In genomic region chr4:8821151-8821950, GRCh38 we compare ENCODE assay signal across 2 cellular contexts.
TF ChIP-seq lines count a peak whose summit lies in the region.

No MANE protein-coding gene starts in this region.

TF ChIP-seq in HepG2, 621 proteins besides CTCF, POLR2A, EP300 and RAD21:
- TF ChIP-seq ZNF484 (CRISPR knock-in tag; IDR thresholded peaks at IDR 0.05; ENCODE audit: borderline replicate concordance, low read depth) (no peak), ZNF318 (CRISPR knock-in tag; IDR thresholded peaks at IDR 0.05) (no peak), ZNF792 (CRISPR knock-in tag; IDR thresholded peaks at IDR 0.05) (no peak), BATF2 (CRISPR knock-in tag; IDR thresholded peaks at IDR 0.05) (no peak), BRF2 (CRISPR knock-in tag; IDR thresholded peaks at IDR 0.05) (no peak), ZBTB37 (CRISPR knock-in tag; IDR thresholded peaks at IDR 0.05) (no peak)
- TF ChIP-seq, protein P1, sequence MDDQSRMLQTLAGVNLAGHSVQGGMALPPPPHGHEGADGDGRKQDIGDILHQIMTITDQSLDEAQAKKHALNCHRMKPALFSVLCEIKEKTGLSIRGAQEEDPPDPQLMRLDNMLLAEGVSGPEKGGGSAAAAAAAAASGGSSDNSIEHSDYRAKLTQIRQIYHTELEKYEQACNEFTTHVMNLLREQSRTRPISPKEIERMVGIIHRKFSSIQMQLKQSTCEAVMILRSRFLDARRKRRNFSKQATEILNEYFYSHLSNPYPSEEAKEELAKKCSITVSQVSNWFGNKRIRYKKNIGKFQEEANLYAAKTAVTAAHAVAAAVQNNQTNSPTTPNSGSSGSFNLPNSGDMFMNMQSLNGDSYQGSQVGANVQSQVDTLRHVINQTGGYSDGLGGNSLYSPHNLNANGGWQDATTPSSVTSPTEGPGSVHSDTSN (CRISPR knock-in tag; IDR thresholded peaks at IDR 0.05; ENCODE audit: borderline replicate concordance) = no peak

TF ChIP-seq in H1, 55 proteins besides CTCF, POLR2A, EP300 and RAD21:
- TF ChIP-seq KDM5A (IDR thresholded peaks at IDR 0.05; ENCODE audit: low read length) = no peak
- TF ChIP-seq CHD7 (IDR thresholded peaks at IDR 0.05; ENCODE audit: insufficient replicate concordance, low read length) = no peak
- TF ChIP-seq GTF2F1 (IDR thresholded peaks at IDR 0.05; ENCODE audit: borderline replicate concordance, low read depth, low read length) = no peak
- TF ChIP-seq EGR1 (IDR thresholded peaks at IDR 0.05; ENCODE audit: borderline replicate concordance, low read depth, low read length) = no peak
- TF ChIP-seq, protein P2, sequence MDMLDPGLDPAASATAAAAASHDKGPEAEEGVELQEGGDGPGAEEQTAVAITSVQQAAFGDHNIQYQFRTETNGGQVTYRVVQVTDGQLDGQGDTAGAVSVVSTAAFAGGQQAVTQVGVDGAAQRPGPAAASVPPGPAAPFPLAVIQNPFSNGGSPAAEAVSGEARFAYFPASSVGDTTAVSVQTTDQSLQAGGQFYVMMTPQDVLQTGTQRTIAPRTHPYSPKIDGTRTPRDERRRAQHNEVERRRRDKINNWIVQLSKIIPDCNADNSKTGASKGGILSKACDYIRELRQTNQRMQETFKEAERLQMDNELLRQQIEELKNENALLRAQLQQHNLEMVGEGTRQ (IDR thresholded peaks at IDR 0.05; ENCODE audit: low read length) = no peak
- TF ChIP-seq GABPA (IDR thresholded peaks at IDR 0.05; ENCODE audit: borderline replicate concordance, insufficient read depth, low read length) = no peak
- no peak for TF ChIP-seq ATF2 (IDR thresholded peaks at IDR 0.05; ENCODE audit: low read length)
- no peak for TF ChIP-seq RXRA (IDR thresholded peaks at IDR 0.05; ENCODE audit: insufficient read depth, low read depth, low read length)
- no peak for TF ChIP-seq SP2 (IDR thresholded peaks at IDR 0.05; ENCODE audit: low read length)
- no peak for TF ChIP-seq SAP30 (IDR thresholded peaks at IDR 0.05; ENCODE audit: insufficient read depth, insufficient replicate concordance, low read length)
- TF ChIP-seq POU5F1 (IDR thresholded peaks at IDR 0.05; ENCODE audit: low read depth, low read length) = no peak
- TF ChIP-seq BCL11A (IDR thresholded peaks at IDR 0.05; ENCODE audit: low read depth in 2 of 2, low read length in 2 of 2) = no peak
- TF ChIP-seq SP1 (IDR thresholded peaks at IDR 0.05; ENCODE audit: low read depth, low read length) = no peak
- TF ChIP-seq RNF2 (IDR thresholded peaks at IDR 0.05; ENCODE audit: borderline replicate concordance, low read depth, low read length, missing control alignments, poor library complexity, severe bottlenecking) = no peak
- no peak for TF ChIP-seq TBP (IDR thresholded peaks at IDR 0.05; ENCODE audit: low read depth, low read length)
- no peak for TF ChIP-seq KDM1A (IDR thresholded peaks at IDR 0.05; ENCODE audit: borderline replicate concordance, low read length)
- no peak for TF ChIP-seq TAF1 (IDR thresholded peaks at IDR 0.05; ENCODE audit: low read depth, low read length)
- no peak for TF ChIP-seq RFX5 (IDR thresholded peaks at IDR 0.05; ENCODE audit: borderline replicate concordance, low read depth, low read length)
- no peak for TF ChIP-seq PHF8 (conservative IDR thresholded peaks at IDR 0.05; ENCODE audit: low read depth, low read length)
- TF ChIP-seq, protein P3, sequence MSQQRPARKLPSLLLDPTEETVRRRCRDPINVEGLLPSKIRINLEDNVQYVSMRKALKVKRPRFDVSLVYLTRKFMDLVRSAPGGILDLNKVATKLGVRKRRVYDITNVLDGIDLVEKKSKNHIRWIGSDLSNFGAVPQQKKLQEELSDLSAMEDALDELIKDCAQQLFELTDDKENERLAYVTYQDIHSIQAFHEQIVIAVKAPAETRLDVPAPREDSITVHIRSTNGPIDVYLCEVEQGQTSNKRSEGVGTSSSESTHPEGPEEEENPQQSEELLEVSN (IDR thresholded peaks at IDR 0.05) = no peak
